In the genomic region with DNA sequence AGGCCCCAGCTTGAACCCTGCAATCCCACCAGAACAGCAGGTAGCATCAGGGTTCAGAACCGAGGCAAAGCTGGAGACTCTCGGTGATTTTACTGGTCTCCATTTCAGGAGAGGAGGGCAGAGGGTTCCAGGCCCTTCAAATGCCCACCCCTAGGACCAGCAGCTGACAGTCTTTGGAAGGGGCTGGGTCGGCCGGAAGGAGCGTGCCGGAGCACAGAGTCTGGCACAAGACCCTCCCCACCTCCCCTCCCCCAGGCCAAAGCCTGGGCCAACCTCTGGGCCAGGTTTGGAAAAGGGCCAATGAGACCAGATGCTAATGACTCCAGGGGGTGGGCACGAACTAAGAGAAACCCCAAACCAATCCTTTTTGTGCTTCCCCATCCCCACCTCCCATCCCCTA, we compare ENCODE assay signal across 19 cellular contexts. TPM values are rescaled to one million over a fixed set of nuclear protein-coding genes. Genes with fewer than 3 reads are reported as not detected.
"Had no signal": no experiment of that assay in that cellular context is flagged by ENCODE, and none has a peak within 500 bp of the region (broad histone marks: within the 10 kb centered on the region; RNA-seq: fewer than 3 reads in every experiment).

No MANE protein-coding gene starts in this region.

- DNase-seq: KBM-7, MV-4-11, NCI-H1048, NCI-H1105, NCI-H1417, NCI-H1436 treated with DMSO at 0.1 percent for 48 hours, NCI-H1694, NCI-H187 treated with DMSO at 0.1 percent for 48 hours, NCI-H2029 treated with DMSO at 0.1 percent for 48 hours, NCI-H2171 treated with DMSO at 0.1 percent for 48 hours, NCI-H345, NCI-H446 treated with DMSO at 0.1 percent for 48 hours, NCI-H524, NCI-H526 treated with DMSO at 0.1 percent for 48 hours, NCI-H774, RPMI8226, SK-N-SH had no signal

- H3K9me3 ChIP-seq: SK-N-SH had no signal

RNA-seq across cellular contexts. Expression of a gene that starts 6.9 kb away (rescaled TPM):
- total RNA-seq: HT-29, LHCN-M2 had no signal

RNA-seq across cellular contexts. Expression of a gene that starts 16.7 kb away (rescaled TPM):
- total RNA-seq: HT-29 had no signal

RNA-seq across cellular contexts. Expression of a gene that starts 44.2 kb away (rescaled TPM):
- total RNA-seq: HT-29 had no signal
